37 cellular contexts compared by ENCODE assay signal in the genomic region with DNA sequence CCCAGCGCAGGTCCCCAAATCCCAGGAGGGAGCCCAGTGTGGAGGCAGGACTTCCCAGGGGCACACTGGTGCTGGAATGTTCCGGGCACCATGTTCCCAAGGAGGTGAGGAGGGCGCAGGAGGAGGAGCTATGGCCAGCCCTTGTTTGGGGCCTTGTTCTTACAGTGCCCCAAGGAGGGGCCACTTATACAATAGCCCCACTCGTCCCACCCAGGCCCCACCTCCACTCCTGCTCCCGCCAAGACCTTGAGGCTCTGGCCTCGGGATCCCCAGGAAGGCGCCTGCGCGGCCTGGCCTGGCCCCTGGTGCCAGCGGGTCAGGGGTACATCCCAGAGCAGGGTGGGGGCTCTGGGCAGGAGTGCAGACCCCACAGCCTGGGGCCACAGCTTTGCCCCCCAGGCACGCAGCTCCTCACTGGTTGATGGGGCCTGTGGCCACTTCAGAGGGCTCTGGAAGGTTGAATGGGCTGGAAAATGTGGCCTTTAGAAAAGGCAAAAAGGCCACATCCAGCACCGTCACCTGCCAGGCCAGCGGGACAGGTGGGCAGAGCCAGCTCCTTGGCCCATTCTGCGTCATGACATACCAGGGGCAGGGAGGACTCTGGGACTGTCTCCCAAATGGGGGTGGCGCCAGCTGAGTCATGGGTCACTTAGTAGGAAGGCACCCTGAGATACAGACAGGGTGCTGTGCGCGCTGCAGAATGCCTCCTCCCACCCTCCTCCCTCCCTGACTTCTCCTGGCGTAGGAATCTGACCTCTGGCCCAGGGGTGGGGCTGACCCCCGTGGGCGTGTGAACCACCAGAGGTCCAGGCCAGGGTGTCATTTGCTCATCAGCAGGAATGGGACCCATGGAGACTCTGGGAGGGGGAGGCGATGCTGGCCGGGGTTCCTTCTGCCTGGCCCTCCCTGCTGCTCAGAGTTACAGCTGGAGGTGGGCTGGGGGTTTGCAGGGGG. TPM values are rescaled to one million over a fixed set of nuclear protein-coding genes. Genes with fewer than 3 reads are reported as not detected.
DNase-seq lines count a peak whose midpoint lies in the region; ATAC-seq, FAIRE-seq and TF ChIP-seq lines count a peak whose summit lies in the region.
"Had no signal": no experiment of that assay in that cellular context is flagged by ENCODE, and none has a peak within 500 bp of the region (broad histone marks: within the 10 kb centered on the region; RNA-seq: fewer than 3 reads in every experiment).

No MANE protein-coding gene starts in this region.

- H3K36me3 Mint-ChIP-seq in Caco-2 (ENCODE audit: insufficient read depth, unreplicated experiment): peaks cover 7% of the 10 kb centered on the region
- no peaks in the 10 kb centered on the region for H3K36me3 Mint-ChIP-seq in neural progenitor cell
- H3K36me3 Mint-ChIP-seq: memory B cell had no signal

- CTCF ChIA-PET in Caco-2 (lab: Charles Lee) (interaction anchor here (1.9 kb wide), 1 partner anchor 10 kb away, joined by 6 read pairs; no protein-coding TSS in a partner anchor), HepG2 (lab: Yijun Ruan, JAX; ENCODE audit: low intra/inter-chr PET ratio, low total read pairs) (interaction anchor here (1.0 kb wide), 1 partner anchor 10 kb away, joined by 3 read pairs; no protein-coding TSS in a partner anchor)

- H3K79me2 ChIP-seq in HepG2 (ENCODE audit: insufficient read depth, low read length): no peaks in the 10 kb centered on the region
- H3K79me2 ChIP-seq in neural progenitor cell (ENCODE audit: low read depth): no peaks in the 10 kb centered on the region

- H3K27ac ChIP-seq in caudate nucleus (ENCODE audit: low read depth, low read length) (peak overlapping the region; percentile 99), HepG2 (ENCODE audit: extremely low read length, insufficient read depth, low read length) (no peak overlapping the region), small intestine (ENCODE audit: low read depth in 1 of 2, low read length in 1 of 2) (peak overlapping the region; percentile 83 to 99), neural progenitor cell (no peak overlapping the region)
- H3K27ac ChIP-seq: gastrocnemius medialis had no signal

- peaks cover 6% of the 10 kb centered on the region for H3F3A ChIP-seq in neural progenitor cell (ENCODE audit: low read depth)

- peak; percentile 98 for FAIRE-seq in HepG2 (lab: Jason Lieb, UNC)
- FAIRE-seq in small intestine (lab: Jason Lieb, UNC): no peak
- FAIRE-seq: G401.6 had no signal

- peak overlapping the region; percentile 78 for H3K4me2 ChIP-seq in HepG2 (ENCODE audit: low read depth, low read length)
- no peak overlapping the region for H3K4me2 ChIP-seq in neural progenitor cell

- POLR2A ChIA-PET in Caco-2 (lab: Charles Lee): interaction anchor here (0.7 to 1.6 kb wide), 2 partner anchors 89 to 90 kb away, joined by 3 read pairs; no protein-coding TSS in a partner anchor
- POLR2A ChIA-PET in HepG2 (lab: Yijun Ruan, JAX): interaction anchor here (0.9 to 1.4 kb wide), 6 partner anchors 9 to 105 kb away, joined by 3 to 5 read pairs (median 4); a partner anchor contains a TSS

- H3K9ac ChIP-seq in HepG2 (ENCODE audit: insufficient read depth, low read depth, low read length): peak overlapping the region; percentile 17; the same call in 1 of the 2 replicates
- no peak overlapping the region for H3K9ac ChIP-seq in neural progenitor cell

- intact Hi-C loops in Caco-2 (cut with micrococcal nuclease; ENCODE audit: unreplicated experiment) (loop anchor here (1.0 to 2.0 kb wide), 3 partner anchors 14 to 106 kb away; a partner anchor contains a TSS), HepG2 (cut with micrococcal nuclease; ENCODE audit: unreplicated experiment) (no loop called here)

- peak; percentile 83 to 96 for DNase-seq in Caco-2
- peak in 5 of 61 donors; percentile 15 to 59 (median 34) for DNase-seq in caudate nucleus (lab: John Stamatoyannopoulos, UW)
- DNase-seq in HepG2 (ENCODE audit: low spot score): peak; percentile 68
- peak; percentile 94 for DNase-seq in small intestine
- no peak for DNase-seq in stimulated activated CD4-positive, alpha-beta T cell treated with anti-CD3 and anti-CD28 coated beads, Interleukin-4, amount 100 ng/mL, for 4 hours
- no peak for DNase-seq in neural progenitor cell (ENCODE audit: low spot score)
- DNase-seq in NCI-H2029 treated with DMSO at 0.1 percent for 48 hours (lab: John Stamatoyannopoulos, UW): no peak
- DNase-seq: activated CD4-positive, alpha-beta memory T cell treated with anti-CD3 and anti-CD28 coated beads, Interleukin-2, amount 10 ng/mL, durations not matched to agents 7 days and 5 days; activated CD4-positive, CD25-positive, alpha-beta regulatory T cell treated with anti-CD3 and anti-CD28 coated beads, Interleukin-2, amount 50 U/mL, for 72 hours; activated CD8-positive, alpha-beta memory T cell treated with anti-CD3 and anti-CD28 coated beads, Interleukin-2, amount 50 U/mL, for 48 hours; activated naive CD4-positive, alpha-beta T cell treated with Interleukin-2 at 50 U/mL for 16 hours; Calu3; gastrocnemius medialis; KG1; kidney glomerular epithelial cell; NCI-H1436; NCI-H2081 treated with DMSO at 0.1 percent for 48 hours; NCI-H2227 treated with DMSO at 0.1 percent for 48 hours; NCI-H526; PC-3; right cardiac atrium; Right ventricle myocardium superior; stimulated activated CD4-positive, alpha-beta T cell treated with anti-CD3 and anti-CD28 coated beads, Interleukin-4, amount 100 ng/mL, for 1 hour; T-helper 17 cell had no signal

- ATAC-seq in HepG2: peak; percentile 34
- ATAC-seq in HG02870 (IDR thresholded peaks at IDR 0.05; ENCODE audit: unreplicated experiment): no peak
- ATAC-seq: gastrocnemius medialis, PC-3, right cardiac atrium, SK-N-SH treated with all-trans-retinoic acid at 6 μM for 48 hours, T-helper 17 cell had no signal

- H3K27me3 Mint-ChIP-seq in Caco-2 (ENCODE audit: insufficient read depth, unreplicated experiment): no peaks in the 10 kb centered on the region
- peaks cover 6% of the 10 kb centered on the region for H3K27me3 Mint-ChIP-seq in neural progenitor cell (ENCODE audit: insufficient read depth, low read depth)
- H3K27me3 Mint-ChIP-seq: activated CD4-positive, alpha-beta memory T cell treated with anti-CD3 and anti-CD28 coated beads, Interleukin-2, amount 10 ng/mL, durations not matched to agents 7 days and 5 days; central memory CD8-positive, alpha-beta T cell; dendritic cell treated with granulocyte-macrophage colony-stimulating factor and Interleukin-4, amounts not matched to agents 40 ng/mL and 50 ng/mL, for 4 days; memory B cell; T-helper 17 cell had no signal

- H3K9me3 ChIP-seq in Caco-2 (peaks cover 4% of the 10 kb centered on the region; the same call in 1 of the 2 replicates), HepG2 (ENCODE audit: low read length) (no peaks in the 10 kb centered on the region), small intestine (ENCODE audit: control insufficient read depth, low read depth) (no peaks in the 10 kb centered on the region), neural progenitor cell (ENCODE audit: low read depth) (no peaks in the 10 kb centered on the region)
- H3K9me3 ChIP-seq: gastrocnemius medialis had no signal

- no TSS peak for BruUV-seq in Caco-2 (replicated peaks; lab: Mats Ljungman, UMichigan)
- BruUV-seq in HepG2 (replicated peaks; lab: Mats Ljungman, UMichigan): no TSS peak

- H4K20me1 ChIP-seq in HepG2 (ENCODE audit: insufficient read depth, low read length) (no peaks in the 10 kb centered on the region; the same call in 1 of the 2 replicates), neural progenitor cell (ENCODE audit: low read depth) (no peaks in the 10 kb centered on the region)

- TF ChIP-seq RAD21 in HepG2 (CRISPR knock-in tag; IDR thresholded peaks at IDR 0.05): no peak

- H3K4me3 Mint-ChIP-seq in Caco-2 (ENCODE audit: unreplicated experiment) (peak overlapping the region; percentile 72), neural progenitor cell (no peak overlapping the region)
- H3K4me3 Mint-ChIP-seq: activated CD4-positive, alpha-beta memory T cell treated with anti-CD3 and anti-CD28 coated beads, Interleukin-2, amount 10 ng/mL, durations not matched to agents 7 days and 5 days; activated T-helper 1 cell treated with anti-CD3 and anti-CD28 coated beads, Interleukin-12 subunit alpha, Interleukin-12 subunit beta, Interleukin-2, Interleukin-4 antibody, amounts not matched to agents 30 ng/mL and 10 ng/mL and 1 ng/mL, durations not matched to agents 14 hours and 24 hours and 36 hours; CD14-positive monocyte; central memory CD8-positive, alpha-beta T cell; dendritic cell treated with granulocyte-macrophage colony-stimulating factor and Interleukin-4, amounts not matched to agents 40 ng/mL and 50 ng/mL, for 4 days; memory B cell; neural crest cell; T-helper 17 cell had no signal

- TF ChIP-seq EP300 in HepG2 (IDR thresholded peaks at IDR 0.05; ENCODE audit: low read depth in 2 of 2, low read length in 2 of 2) (0 out of 4 replicates have a peak, but pooled peaks of 1 of the 2 experiments have one; percentile 15), HepG2 (CRISPR knock-in tag; IDR thresholded peaks at IDR 0.05; ENCODE audit: borderline replicate concordance) (no peak)

- no peak for TF ChIP-seq POLR2A in HepG2 (IDR thresholded peaks at IDR 0.05; ENCODE audit: insufficient read depth in 1 of 2, low read depth in 2 of 2, low read length in 2 of 2)

- in situ Hi-C loops in HepG2 (cut with HindIII; ENCODE audit: extremely low pct_ligation_motif_present, low pct_unique_long_range_greater_than_20kb): no loop called here

- peaks cover 5% of the 10 kb centered on the region for H3K4me1 Mint-ChIP-seq in Caco-2 (ENCODE audit: low read depth, unreplicated experiment)
- H3K4me1 Mint-ChIP-seq in neural progenitor cell: peaks cover 3% of the 10 kb centered on the region
- H3K4me1 Mint-ChIP-seq: activated CD4-positive, alpha-beta memory T cell treated with anti-CD3 and anti-CD28 coated beads, Interleukin-2, amount 10 ng/mL, durations not matched to agents 7 days and 5 days; central memory CD8-positive, alpha-beta T cell; memory B cell; T-helper 17 cell had no signal

- H3K4me3 ChIP-seq in Caco-2 (ENCODE audit: low read depth, low read length) (peak overlapping the region; percentile 51), HepG2 (replicated peaks in 1 of 3; ENCODE audit: insufficient read depth in 1 of 3, low read depth in 2 of 3, low read length in 3 of 3) (peak overlapping the region in 2 of 3 experiments; percentile 44 to 69; a peak in 3 of 6 replicates), small intestine (ENCODE audit: low read depth in 1 of 2, low read length in 2 of 2) (peak overlapping the region in 1 of 2 donors; percentile 48), neural progenitor cell (no peak overlapping the region)
- H3K4me3 ChIP-seq: gastrocnemius medialis had no signal

- WGBS in HepG2 (ENCODE audit: low lambda C conversion rate): 2% methylated on average over 10 of the region's 22 CpGs
- WGBS in small intestine, 3 donors: 28 to 68% (median 42%) methylated on average over 21 to 22 of the region's 22 CpGs

- H3K4me1 ChIP-seq in Caco-2: peaks cover 55% of the 10 kb centered on the region
- peaks cover 58% of the 10 kb centered on the region for H3K4me1 ChIP-seq in HepG2 (ENCODE audit: insufficient read depth, low read length)
- H3K4me1 ChIP-seq in small intestine (ENCODE audit: control insufficient read depth in 2 of 2, insufficient read depth in 1 of 2, low read depth in 1 of 2, low read length in 1 of 2): no peaks in the 10 kb centered on the region
- peaks cover 19% of the 10 kb centered on the region for H3K4me1 ChIP-seq in neural progenitor cell
- H3K4me1 ChIP-seq: gastrocnemius medialis had no signal

- TF ChIP-seq CTCF in Caco-2 (IDR thresholded peaks at IDR 0.05; ENCODE audit: insufficient read depth in 1 of 2, low read depth in 1 of 2, low read length in 1 of 2, severe bottlenecking in 1 of 2, unreplicated experiment in 1 of 2): no peak
- TF ChIP-seq CTCF in HepG2 (CRISPR knock-in tag; IDR thresholded peaks at IDR 0.05): no peak; the same call in 1 of the 2 replicates
- no peak for TF ChIP-seq CTCF in neural progenitor cell (IDR thresholded peaks at IDR 0.05)

- peak overlapping the region; percentile 88 for H3K27ac Mint-ChIP-seq in Caco-2 (ENCODE audit: unreplicated experiment)
- H3K27ac Mint-ChIP-seq in neural progenitor cell: no peak overlapping the region
- H3K27ac Mint-ChIP-seq: activated CD4-positive, alpha-beta memory T cell treated with anti-CD3 and anti-CD28 coated beads, Interleukin-2, amount 10 ng/mL, durations not matched to agents 7 days and 5 days; activated T-helper 1 cell treated with anti-CD3 and anti-CD28 coated beads, Interleukin-12 subunit alpha, Interleukin-12 subunit beta, Interleukin-2, Interleukin-4 antibody, amounts not matched to agents 30 ng/mL and 10 ng/mL and 1 ng/mL, durations not matched to agents 14 hours and 24 hours and 36 hours; CD14-positive monocyte; dendritic cell treated with granulocyte-macrophage colony-stimulating factor and Interleukin-4, amounts not matched to agents 40 ng/mL and 50 ng/mL, for 4 days; memory B cell; T-helper 17 cell had no signal

- no peaks in the 10 kb centered on the region for H3K9me3 Mint-ChIP-seq in Caco-2 (ENCODE audit: unreplicated experiment)
- peaks cover under 1% of the 10 kb centered on the region for H3K9me3 Mint-ChIP-seq in neural progenitor cell
- H3K9me3 Mint-ChIP-seq: CD14-positive monocyte; central memory CD8-positive, alpha-beta T cell; dendritic cell treated with granulocyte-macrophage colony-stimulating factor and Interleukin-4, amounts not matched to agents 40 ng/mL and 50 ng/mL, for 4 days; memory B cell had no signal

- H2AFZ ChIP-seq in HepG2 (ENCODE audit: low read length) (no peak overlapping the region), neural progenitor cell (replicated peaks) (no peak overlapping the region)

- H3K36me3 ChIP-seq in Caco-2 (ENCODE audit: control insufficient read depth, insufficient read depth, low read length): no peaks in the 10 kb centered on the region
- no peaks in the 10 kb centered on the region for H3K36me3 ChIP-seq in HepG2 (replicated peaks in 1 of 2; ENCODE audit: control insufficient read depth in 1 of 2, insufficient read depth in 2 of 2, low read length in 2 of 2)
- H3K36me3 ChIP-seq in small intestine (ENCODE audit: control insufficient read depth in 2 of 2, insufficient read depth in 2 of 2, low read length in 2 of 2): peaks cover 0 to under 1% of the 10 kb centered on the region in 2 donors
- no peaks in the 10 kb centered on the region for H3K36me3 ChIP-seq in neural progenitor cell
- H3K36me3 ChIP-seq: gastrocnemius medialis had no signal

- no peaks in the 10 kb centered on the region for H3K27me3 ChIP-seq in Caco-2 (replicated peaks; ENCODE audit: control insufficient read depth, insufficient read depth, low read length)
- no peaks in the 10 kb centered on the region for H3K27me3 ChIP-seq in HepG2 (ENCODE audit: control insufficient read depth in 1 of 2, insufficient read depth in 2 of 2, low read length in 2 of 2)
- no peaks in the 10 kb centered on the region for H3K27me3 ChIP-seq in small intestine (ENCODE audit: control insufficient read depth in 2 of 2, insufficient read depth in 2 of 2, low read length in 2 of 2)
- H3K27me3 ChIP-seq in neural progenitor cell: no peaks in the 10 kb centered on the region
- H3K27me3 ChIP-seq: gastrocnemius medialis had no signal

RNA-seq across cellular contexts. Expression of a gene that starts 32.3 kb away (rescaled TPM):
- total RNA-seq in Caco-2 (2022): 0.58 TPM in 1 of 2 replicates, not detected in the other
- total RNA-seq in HepG2 (2016; rRNA removed; fragmentation: Illumina TruSeq; extraction: Trizol): 0.18 TPM in 1 of 2 replicates, not detected in the other
- 0.40 and 0.53 TPM in 2 replicates for total RNA-seq in HepG2 (2016; cell fraction: cytosol; rRNA removed; fragmentation: Illumina TruSeq; extraction: Trizol; ENCODE audit: low read depth)
- total RNA-seq in HepG2 (2016; cell fraction: insoluble cytoplasmic fraction; rRNA removed; fragmentation: Illumina TruSeq; extraction: Trizol): 0.13 and 0.22 TPM in 2 replicates
- 0.25 and 0.28 TPM in 2 replicates for total RNA-seq in HepG2 (2016; cell fraction: membrane; rRNA removed; fragmentation: Illumina TruSeq; extraction: Trizol)
- total RNA-seq in HepG2 (2016; cell fraction: nucleus; rRNA removed; fragmentation: Illumina TruSeq; extraction: Trizol): 0.28 TPM in 1 of 2 replicates, not detected in the other
- polyA plus RNA-seq in HepG2 (2011; rRNA removed): 0.18 and 0.24 TPM in 2 replicates
- 0.11 TPM in 1 of 2 replicates, not detected in the other for polyA plus RNA-seq in HepG2 (2011; cell fraction: cytosol; rRNA removed)
- polyA plus RNA-seq in HepG2 (2011; cell fraction: nucleus; rRNA removed): 0.21 and 0.42 TPM in 2 replicates
- polyA plus RNA-seq in HepG2 (2012): not detected in 2 replicates
- 0.29 and 0.34 TPM in 2 replicates for polyA plus RNA-seq in HepG2 (2016; cell fraction: cytosol; fragmentation: Illumina TruSeq; extraction: Trizol; ENCODE audit: low read depth)
- 0.39 and 0.44 TPM in 2 replicates for polyA plus RNA-seq in HepG2 (2016; cell fraction: insoluble cytoplasmic fraction; fragmentation: Illumina TruSeq; extraction: Trizol; ENCODE audit: low read depth)
- polyA plus RNA-seq in HepG2 (2016; cell fraction: membrane; fragmentation: Illumina TruSeq; extraction: Trizol; ENCODE audit: low read depth): 0.14 and 0.19 TPM in 2 replicates
- polyA plus RNA-seq in HepG2 (2016; cell fraction: nucleus; fragmentation: Illumina TruSeq; extraction: Trizol; ENCODE audit: insufficient read depth, low read depth): 0.36 TPM in 1 of 2 replicates, not detected in the other
- polyA minus RNA-seq in HepG2 (2011; rRNA and poly(A)+ RNA removed; ENCODE audit: low replicate concordance): 0.09 and 0.18 TPM in 2 replicates
- polyA minus RNA-seq in HepG2 (2011; cell fraction: cytosol; rRNA and poly(A)+ RNA removed): not detected in 2 replicates
- polyA minus RNA-seq in HepG2 (2011; cell fraction: nucleus; rRNA and poly(A)+ RNA removed): not detected in 2 replicates
- polyA plus RNA-seq in small intestine: not detected
- not detected in 2 replicates for total RNA-seq in neural progenitor cell (ENCODE audit: low replicate concordance)
- total RNA-seq: A172; activated CD4-positive, alpha-beta memory T cell treated with anti-CD3 and anti-CD28 coated beads, Interleukin-2, amount 10 ng/mL, durations not matched to agents 7 days and 5 days; activated T-helper 1 cell treated with anti-CD3 and anti-CD28 coated beads, Interleukin-12 subunit alpha, Interleukin-12 subunit beta, Interleukin-2, Interleukin-4 antibody, amounts not matched to agents 30 ng/mL and 10 ng/mL and 1 ng/mL, durations not matched to agents 14 hours and 24 hours and 36 hours; Calu3; fibroblast of lung; gastrocnemius medialis; neural crest cell; PC-3; posterior vena cava; right cardiac atrium; Right ventricle myocardium superior; T-helper 17 cell; urinary bladder had no signal
- polyA plus RNA-seq: CD14-positive monocyte, fibroblast of lung, right cardiac atrium, urinary bladder had no signal

RNA-seq across cellular contexts. Expression of a gene that starts 33.0 kb away (rescaled TPM):
- total RNA-seq in Caco-2 (2022) (26.4 and 26.6 TPM in 2 replicates), HepG2 (2016; rRNA removed; fragmentation: Illumina TruSeq; extraction: Trizol) (6.1 and 8.4 TPM in 2 replicates), neural progenitor cell (ENCODE audit: low replicate concordance) (0.32 and 4.4 TPM in 2 replicates)
- total RNA-seq in HepG2 (2016; cell fraction: cytosol; rRNA removed; fragmentation: Illumina TruSeq; extraction: Trizol; ENCODE audit: low read depth): 1.5 and 2.0 TPM in 2 replicates
- 5.3 and 9.5 TPM in 2 replicates for total RNA-seq in HepG2 (2016; cell fraction: insoluble cytoplasmic fraction; rRNA removed; fragmentation: Illumina TruSeq; extraction: Trizol)
- 2.9 and 3.0 TPM in 2 replicates for total RNA-seq in HepG2 (2016; cell fraction: membrane; rRNA removed; fragmentation: Illumina TruSeq; extraction: Trizol)
- 9.7 and 12.6 TPM in 2 replicates for total RNA-seq in HepG2 (2016; cell fraction: nucleus; rRNA removed; fragmentation: Illumina TruSeq; extraction: Trizol)
- polyA plus RNA-seq in HepG2 (2011; rRNA removed) (2.9 and 5.2 TPM in 2 replicates), small intestine (100 to 1,000 TPM in 1 of 3 donors, 10 to 100 TPM in 2; 33.1 to 118 (median 98.1) TPM)
- polyA plus RNA-seq in HepG2 (2011; cell fraction: cytosol; rRNA removed): 2.9 and 4.3 TPM in 2 replicates
- polyA plus RNA-seq in HepG2 (2011; cell fraction: nucleus; rRNA removed): 15.0 and 16.5 TPM in 2 replicates
- polyA plus RNA-seq in HepG2 (2012): 4.4 and 8.0 TPM in 2 replicates
- 0.54 and 0.65 TPM in 2 replicates for polyA plus RNA-seq in HepG2 (2016; cell fraction: cytosol; fragmentation: Illumina TruSeq; extraction: Trizol; ENCODE audit: low read depth)
- polyA plus RNA-seq in HepG2 (2016; cell fraction: insoluble cytoplasmic fraction; fragmentation: Illumina TruSeq; extraction: Trizol; ENCODE audit: low read depth): 5.7 and 6.0 TPM in 2 replicates
- 1.1 and 1.8 TPM in 2 replicates for polyA plus RNA-seq in HepG2 (2016; cell fraction: membrane; fragmentation: Illumina TruSeq; extraction: Trizol; ENCODE audit: low read depth)
- 14.7 and 18.3 TPM in 2 replicates for polyA plus RNA-seq in HepG2 (2016; cell fraction: nucleus; fragmentation: Illumina TruSeq; extraction: Trizol; ENCODE audit: insufficient read depth, low read depth)
- 20.3 and 42.0 TPM in 2 replicates for polyA minus RNA-seq in HepG2 (2011; rRNA and poly(A)+ RNA removed; ENCODE audit: low replicate concordance)
- polyA minus RNA-seq in HepG2 (2011; cell fraction: cytosol; rRNA and poly(A)+ RNA removed): 7.4 and 11.0 TPM in 2 replicates
- polyA minus RNA-seq in HepG2 (2011; cell fraction: nucleus; rRNA and poly(A)+ RNA removed): 3.6 and 4.6 TPM in 2 replicates
- total RNA-seq: Calu3 had no signal

Comparison
In these comparisons a context has a peak if more than half of its experiments do, and no peak if none do; other contexts are left out.
1. DNase-seq: peak in Caco-2 (2 of 2), HepG2 (single experiment) and small intestine (single experiment); none in stimulated activated CD4-positive, alpha-beta T cell treated with anti-CD3 and anti-CD28 coated beads, Interleukin-4, amount 100 ng/mL, for 4 hours (0 of 2), neural progenitor cell (single experiment) and NCI-H2029 treated with DMSO at 0.1 percent for 48 hours (single experiment).
2. H3K27ac ChIP-seq: peak in caudate nucleus (single experiment) and small intestine (2 of 2); none in HepG2 (single experiment) and neural progenitor cell (single experiment).